ENCODE assay signal across 9 cellular contexts in the genomic region with DNA sequence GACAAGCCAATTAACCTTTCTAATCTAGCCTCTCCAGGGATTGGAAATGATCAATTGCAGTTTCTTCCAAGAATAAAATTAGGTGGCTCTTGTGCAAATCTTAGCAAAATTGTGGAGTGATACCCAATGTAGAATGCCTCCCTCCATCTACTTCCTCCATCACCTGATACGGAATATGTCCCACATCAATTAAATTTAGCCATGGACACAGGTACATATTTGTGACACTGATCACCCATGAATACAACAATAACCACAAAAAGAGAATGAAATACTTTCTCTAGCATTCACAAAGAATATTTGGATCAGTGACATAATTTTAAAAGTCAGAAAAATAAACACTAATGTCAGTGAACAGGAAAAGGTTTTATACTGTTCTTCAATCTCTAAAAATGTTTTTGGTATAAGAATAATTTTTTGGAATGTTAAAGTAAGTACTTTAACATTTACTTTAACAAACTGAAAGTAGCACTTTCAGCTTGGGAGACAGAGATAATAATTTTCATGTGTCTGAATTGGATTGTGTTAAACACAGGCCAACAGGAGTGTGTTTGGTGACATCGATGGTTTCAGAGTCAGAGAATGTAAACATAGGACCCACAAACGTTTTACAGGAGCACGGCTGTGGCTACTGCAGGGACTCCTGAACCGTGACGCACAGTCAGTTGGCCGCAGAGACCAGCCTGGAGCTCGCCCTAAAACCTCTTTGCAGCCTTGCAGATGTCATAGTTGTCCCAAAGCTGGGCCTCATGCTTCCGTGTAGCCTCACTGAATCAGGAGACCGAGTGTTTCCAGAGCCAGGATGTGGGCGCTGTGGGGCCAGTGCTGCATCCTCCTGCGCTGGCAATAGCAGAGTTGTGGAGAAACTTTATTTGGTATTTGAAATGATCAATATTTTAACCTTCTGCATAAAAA. TPM values are rescaled to one million over a fixed set of nuclear protein-coding genes. Genes with fewer than 3 reads are reported as not detected.
DNase-seq lines count a peak whose midpoint lies in the region; ATAC-seq, FAIRE-seq and TF ChIP-seq lines count a peak whose summit lies in the region.
"Had no signal": no experiment of that assay in that cellular context is flagged by ENCODE, and none has a peak within 500 bp of the region (broad histone marks: within the 10 kb centered on the region; RNA-seq: fewer than 3 reads in every experiment).

No MANE protein-coding gene starts in this region.

- H3K9me3 Mint-ChIP-seq in activated CD8-positive, alpha-beta T cell treated with anti-CD3 and anti-CD28 coated beads, Interleukin-2, amount 10 ng/mL, durations not matched to agents 7 days and 5 days (ENCODE audit: insufficient read depth) = no peaks in the 10 kb centered on the region
- H3K9me3 Mint-ChIP-seq in activated T-cell treated with anti-CD3 and anti-CD28 coated beads, Interleukin-2, amount 50 U/mL, for 4 hours = no peaks in the 10 kb centered on the region
- H3K9me3 Mint-ChIP-seq: brain had no signal

- CTCF ChIA-PET in A549 (lab: Yijun Ruan, JAX) = no interaction called here
- CTCF ChIA-PET in activated CD8-positive, alpha-beta T cell treated with anti-CD3 and anti-CD28 coated beads, Interleukin-2, amount 10 ng/mL, durations not matched to agents 7 days and 5 days (lab: Charles Lee) = interaction anchor here (0.8 to 1.2 kb wide), 3 partner anchors 10 to 36 kb away, joined by 3 to 7 read pairs (median 4); no protein-coding TSS in a partner anchor

- TF ChIP-seq RAD21 in A549 (conservative IDR thresholded peaks at IDR 0.05 in 1 of 2, IDR thresholded peaks at IDR 0.05 in 1 of 2) = no peak

- no peak for TF ChIP-seq CTCF in A549 (IDR thresholded peaks at IDR 0.05)
- TF ChIP-seq CTCF in osteoblast (IDR thresholded peaks at IDR 0.05; ENCODE audit: extremely low read depth, low read depth, low read length) = no peak

- H4K20me1 ChIP-seq in osteoblast (ENCODE audit: insufficient read depth, low read length) = no peaks in the 10 kb centered on the region

- H3K27ac ChIP-seq in A549 (peak overlapping the region in 1 of 2 experiments; percentile 36; a peak in 2 of 6 replicates), osteoblast (ENCODE audit: low read depth, low read length) (no peak overlapping the region)

- no peaks in the 10 kb centered on the region for H3K36me3 Mint-ChIP-seq in activated CD8-positive, alpha-beta T cell treated with anti-CD3 and anti-CD28 coated beads, Interleukin-2, amount 10 ng/mL, durations not matched to agents 7 days and 5 days (ENCODE audit: low read depth)
- no peaks in the 10 kb centered on the region for H3K36me3 Mint-ChIP-seq in activated T-cell treated with anti-CD3 and anti-CD28 coated beads, Interleukin-2, amount 50 U/mL, for 4 hours (ENCODE audit: insufficient read depth)
- H3K36me3 Mint-ChIP-seq: brain had no signal

- no peak for TF ChIP-seq POLR2A in A549 (IDR thresholded peaks at IDR 0.05; ENCODE audit: low read length)

- H3K4me2 ChIP-seq in A549 (peak overlapping the region; percentile 29; the same call in 2 of the 3 replicates), osteoblast (ENCODE audit: insufficient read depth, low read length) (peak overlapping the region; percentile 50)

- ATAC-seq in A549 (peak in 1 of 2 experiments; percentile 51; a peak in 3 of 6 replicates), GM18858 (IDR thresholded peaks at IDR 0.05; ENCODE audit: unreplicated experiment) (peak; percentile 66), HG03097 (IDR thresholded peaks at IDR 0.05; ENCODE audit: low FRiP score, unreplicated experiment) (peak; percentile 90), GM18873 (IDR thresholded peaks at IDR 0.05; ENCODE audit: low FRiP score, unreplicated experiment) (no peak)
- ATAC-seq in activated CD8-positive, alpha-beta T cell treated with anti-CD3 and anti-CD28 coated beads, Interleukin-2, amount 10 ng/mL, durations not matched to agents 7 days and 5 days = peak; percentile 93
- ATAC-seq in activated T-cell treated with anti-CD3 and anti-CD28 coated beads, Interleukin-2, amount 50 U/mL, for 4 hours = no peak

- DNase-seq in A549 (ENCODE audit: low read depth in 1 of 2, low spot score in 1 of 2) (no peak), osteoblast (ENCODE audit: insufficient read length, low spot score, missing footprints) (peak; percentile 35), NCI-H774 (lab: John Stamatoyannopoulos, UW) (no peak)
- peak; percentile 68 for DNase-seq in activated CD8-positive, alpha-beta T cell treated with anti-CD3 and anti-CD28 coated beads, Interleukin-2, amount 10 ng/mL, durations not matched to agents 7 days and 5 days
- no peak for DNase-seq in activated T-cell treated with anti-CD3 and anti-CD28 coated beads, Interleukin-2, amount 50 U/mL, for 4 hours

- POLR2A ChIA-PET in A549 (lab: Yijun Ruan, JAX) = no interaction called here
- POLR2A ChIA-PET in activated CD8-positive, alpha-beta T cell treated with anti-CD3 and anti-CD28 coated beads, Interleukin-2, amount 10 ng/mL, durations not matched to agents 7 days and 5 days (lab: Charles Lee) = no interaction called here

- WGBS in A549 (ENCODE audit: missing lambda C conversion rate) = 66% methylated on average over 12 of the region's 12 CpGs

- peaks cover 42% of the 10 kb centered on the region for H3K27me3 Mint-ChIP-seq in activated CD8-positive, alpha-beta T cell treated with anti-CD3 and anti-CD28 coated beads, Interleukin-2, amount 10 ng/mL, durations not matched to agents 7 days and 5 days (ENCODE audit: low read depth)
- peaks cover 51% of the 10 kb centered on the region for H3K27me3 Mint-ChIP-seq in activated T-cell treated with anti-CD3 and anti-CD28 coated beads, Interleukin-2, amount 50 U/mL, for 4 hours (ENCODE audit: low read depth)

- FAIRE-seq in A549 (lab: Jason Lieb, UNC) = no peak

- H3K36me3 ChIP-seq in osteoblast (ENCODE audit: insufficient read depth, low read length) = no peaks in the 10 kb centered on the region

- peaks cover 23% of the 10 kb centered on the region for H3K27me3 ChIP-seq in osteoblast (ENCODE audit: insufficient read depth, low read length)

- H3K79me2 ChIP-seq in osteoblast (ENCODE audit: insufficient read depth, low read length) = no peaks in the 10 kb centered on the region

- peak overlapping the region; percentile 13 for H3K4me3 Mint-ChIP-seq in activated CD8-positive, alpha-beta T cell treated with anti-CD3 and anti-CD28 coated beads, Interleukin-2, amount 10 ng/mL, durations not matched to agents 7 days and 5 days
- no peak overlapping the region for H3K4me3 Mint-ChIP-seq in activated T-cell treated with anti-CD3 and anti-CD28 coated beads, Interleukin-2, amount 50 U/mL, for 4 hours

- peaks cover 50% of the 10 kb centered on the region for H3K4me1 ChIP-seq in A549
- no peaks in the 10 kb centered on the region for H3K4me1 ChIP-seq in osteoblast (ENCODE audit: insufficient read depth, low read length)

- TF ChIP-seq EP300 in A549 (IDR thresholded peaks at IDR 0.05) = no peak

- peaks cover 34% of the 10 kb centered on the region for H3K4me1 Mint-ChIP-seq in activated CD8-positive, alpha-beta T cell treated with anti-CD3 and anti-CD28 coated beads, Interleukin-2, amount 10 ng/mL, durations not matched to agents 7 days and 5 days (ENCODE audit: low read depth)
- peaks cover 8% of the 10 kb centered on the region for H3K4me1 Mint-ChIP-seq in activated T-cell treated with anti-CD3 and anti-CD28 coated beads, Interleukin-2, amount 50 U/mL, for 4 hours (ENCODE audit: low read depth)

- peak overlapping the region; percentile 79 for H2AFZ ChIP-seq in osteoblast (ENCODE audit: low read length)

- H3K9me3 ChIP-seq in A549 (no peaks in the 10 kb centered on the region), osteoblast (ENCODE audit: low read depth, low read length) (no peaks in the 10 kb centered on the region)

- H3K27ac Mint-ChIP-seq in activated CD8-positive, alpha-beta T cell treated with anti-CD3 and anti-CD28 coated beads, Interleukin-2, amount 10 ng/mL, durations not matched to agents 7 days and 5 days = peak overlapping the region; percentile 66
- H3K27ac Mint-ChIP-seq: brain had no signal

- H3K4me3 ChIP-seq in A549 = no peak overlapping the region
- H3K4me3 ChIP-seq in osteoblast (ENCODE audit: insufficient read depth, low read length) = peak overlapping the region; percentile 13

TF ChIP-seq in A549, 52 proteins besides CTCF, POLR2A, EP300 and RAD21 (continues in another document):
- TF ChIP-seq, protein P1, sequence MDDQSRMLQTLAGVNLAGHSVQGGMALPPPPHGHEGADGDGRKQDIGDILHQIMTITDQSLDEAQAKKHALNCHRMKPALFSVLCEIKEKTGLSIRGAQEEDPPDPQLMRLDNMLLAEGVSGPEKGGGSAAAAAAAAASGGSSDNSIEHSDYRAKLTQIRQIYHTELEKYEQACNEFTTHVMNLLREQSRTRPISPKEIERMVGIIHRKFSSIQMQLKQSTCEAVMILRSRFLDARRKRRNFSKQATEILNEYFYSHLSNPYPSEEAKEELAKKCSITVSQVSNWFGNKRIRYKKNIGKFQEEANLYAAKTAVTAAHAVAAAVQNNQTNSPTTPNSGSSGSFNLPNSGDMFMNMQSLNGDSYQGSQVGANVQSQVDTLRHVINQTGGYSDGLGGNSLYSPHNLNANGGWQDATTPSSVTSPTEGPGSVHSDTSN (IDR thresholded peaks at IDR 0.05) = no peak
- TF ChIP-seq, protein P2, sequence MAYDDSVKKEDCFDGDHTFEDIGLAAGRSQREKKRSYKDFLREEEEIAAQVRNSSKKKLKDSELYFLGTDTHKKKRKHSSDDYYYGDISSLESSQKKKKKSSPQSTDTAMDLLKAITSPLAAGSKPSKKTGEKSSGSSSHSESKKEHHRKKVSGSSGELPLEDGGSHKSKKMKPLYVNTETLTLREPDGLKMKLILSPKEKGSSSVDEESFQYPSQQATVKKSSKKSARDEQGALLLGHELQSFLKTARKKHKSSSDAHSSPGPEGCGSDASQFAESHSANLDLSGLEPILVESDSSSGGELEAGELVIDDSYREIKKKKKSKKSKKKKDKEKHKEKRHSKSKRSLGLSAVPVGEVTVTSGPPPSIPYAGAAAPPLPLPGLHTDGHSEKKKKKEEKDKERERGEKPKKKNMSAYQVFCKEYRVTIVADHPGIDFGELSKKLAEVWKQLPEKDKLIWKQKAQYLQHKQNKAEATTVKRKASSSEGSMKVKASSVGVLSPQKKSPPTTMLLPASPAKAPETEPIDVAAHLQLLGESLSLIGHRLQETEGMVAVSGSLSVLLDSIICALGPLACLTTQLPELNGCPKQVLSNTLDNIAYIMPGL (CRISPR knock-in tag; IDR thresholded peaks at IDR 0.05; ENCODE audit: borderline replicate concordance) = no peak
- TF ChIP-seq FOSL2 (IDR thresholded peaks at IDR 0.05) (no peak), FOSL2 (CRISPR knock-in tag; IDR thresholded peaks at IDR 0.05) (no peak)

RNA-seq across cellular contexts. Expression of a gene that starts 7.2 kb away (rescaled TPM):
- polyA plus RNA-seq in A549 (2011; rRNA removed) (1.5 and 2.0 TPM in 2 replicates), A549 (2017; fragmentation: RNase III; extraction: RNeasy Plus Mini Kit Qiagen cat#74134 plus additional on column Dnase treatment) (1.7 to 2.0 TPM (median 1.8 TPM) in 3 replicates)
- 0.34 and 0.44 TPM in 2 replicates for polyA plus RNA-seq in A549 (2012; cell fraction: cytosol; rRNA removed)
- 2.1 and 2.6 TPM in 2 replicates for polyA plus RNA-seq in A549 (2012; cell fraction: nucleus; rRNA removed)
- 3.6 and 3.7 TPM in 2 replicates for polyA minus RNA-seq in A549 (2011; rRNA and poly(A)+ RNA removed)
- under 1 TPM in 1 of 2 experiments, not detected in 1; 0.03 TPM for total RNA-seq in activated CD8-positive, alpha-beta T cell treated with anti-CD3 and anti-CD28 coated beads, Interleukin-2, amount 10 ng/mL, durations not matched to agents 7 days and 5 days
- total RNA-seq in osteoblast = under 0.01 TPM in 1 of 2 replicates, not detected in the other
- total RNA-seq in activated T-cell treated with anti-CD3 and anti-CD28 coated beads, Interleukin-2, amount 50 U/mL, for 4 hours = under 1 TPM in 1 of 3 donors, not detected in 2; 0.03 TPM

Comparison
In these comparisons a context has a peak if more than half of its experiments do, and no peak if none do; other contexts are left out.
1. ATAC-seq: peak in GM18858 (single experiment), HG03097 (single experiment) and activated CD8-positive, alpha-beta T cell treated with anti-CD3 and anti-CD28 coated beads, Interleukin-2, amount 10 ng/mL, durations not matched to agents 7 days and 5 days (single experiment); none in GM18873 (single experiment) and activated T-cell treated with anti-CD3 and anti-CD28 coated beads, Interleukin-2, amount 50 U/mL, for 4 hours (0 of 2).
2. DNase-seq: peak in activated CD8-positive, alpha-beta T cell treated with anti-CD3 and anti-CD28 coated beads, Interleukin-2, amount 10 ng/mL, durations not matched to agents 7 days and 5 days (single experiment) and osteoblast (single experiment); none in A549 (0 of 2), NCI-H774 (single experiment) and activated T-cell treated with anti-CD3 and anti-CD28 coated beads, Interleukin-2, amount 50 U/mL, for 4 hours (single experiment).